In genomic region chr17:27345141-27345904, GRCh38 we compare ENCODE assay signal across 10 cellular contexts. TPM values are rescaled to one million over a fixed set of nuclear protein-coding genes. Genes with fewer than 3 reads are reported as not detected.
DNase-seq lines count a peak whose midpoint lies in the region; ATAC-seq, FAIRE-seq and TF ChIP-seq lines count a peak whose summit lies in the region.
"Had no signal": no experiment of that assay in that cellular context is flagged by ENCODE, and none has a peak within 500 bp of the region (broad histone marks: within the 10 kb centered on the region; RNA-seq: fewer than 3 reads in every experiment).

No MANE protein-coding gene starts in this region.

- POLR2A ChIA-PET in endothelial cell of umbilical vein (lab: Charles Lee) = no interaction called here

- H3K9me3 ChIP-seq in endothelial cell of umbilical vein (replicated peaks; ENCODE audit: control insufficient read depth, insufficient read depth, low read length) (no peaks in the 10 kb centered on the region), mesodermal cell (ENCODE audit: control insufficient read depth, low read length) (no peaks in the 10 kb centered on the region)

- 23 to 26% methylated on average over 9 to 13 of the region's 17 CpGs for WGBS in mesodermal cell (ENCODE audit: insufficient coverage in 2 of 2), 2 experiments

- no peak for FAIRE-seq in endothelial cell of umbilical vein (lab: Jason Lieb, UNC)
- FAIRE-seq: GM18507 had no signal

- no peak for TF ChIP-seq CTCF in 22Rv1 (IDR thresholded peaks at IDR 0.05)
- no peak for TF ChIP-seq CTCF in endothelial cell of umbilical vein (IDR thresholded peaks at IDR 0.05; ENCODE audit: extremely low read depth in 1 of 2, insufficient read depth in 1 of 2, low read depth in 1 of 2, low read length in 2 of 2)

- H3K79me2 ChIP-seq in endothelial cell of umbilical vein (ENCODE audit: control insufficient read depth, insufficient read depth, low read length) = no peaks in the 10 kb centered on the region

- ATAC-seq in HG03571 (IDR thresholded peaks at IDR 0.05; ENCODE audit: unreplicated experiment) = no peak
- no peak for ATAC-seq in GM19351 (IDR thresholded peaks at IDR 0.05; ENCODE audit: unreplicated experiment)

- no peaks in the 10 kb centered on the region for H3K9me1 ChIP-seq in endothelial cell of umbilical vein (replicated peaks; ENCODE audit: control insufficient read depth, extremely low read depth, insufficient read depth, low read length)

- no peaks in the 10 kb centered on the region for H3K27me3 ChIP-seq in endothelial cell of umbilical vein (ENCODE audit: control insufficient read depth in 2 of 2, insufficient read depth in 2 of 2, low read length in 2 of 2)

- dilution Hi-C loops in endothelial cell of umbilical vein (cut with MboI; ENCODE audit: extremely low pct_ligation_motif_present, low sequenced_read_pairs) = no loop called here

- DNase-seq in NCI-H2227 treated with DMSO at 0.1 percent for 48 hours (lab: John Stamatoyannopoulos, UW) = peak; percentile 87
- DNase-seq in endothelial cell of umbilical vein (ENCODE audit: low read depth, low spot score) = no peak
- no peak for DNase-seq in pons (ENCODE audit: low spot score)
- no peak for DNase-seq in AG20443 (ENCODE audit: low spot score)
- DNase-seq: Kasumi-1 had no signal

- H3K27ac ChIP-seq in 22Rv1 (peak overlapping the region; percentile 88), endothelial cell of umbilical vein (ENCODE audit: insufficient read depth, low read depth, low read length) (peak overlapping the region; percentile 55), mesodermal cell (ENCODE audit: low read depth, low read length, severe bottlenecking) (peak overlapping the region; percentile 73)

- CTCF ChIA-PET in endothelial cell of umbilical vein (lab: Charles Lee) = interaction anchor here (1.5 to 3.8 kb wide), 7 partner anchors 12 to 254 kb away, joined by 3 to 20 read pairs (median 5); partner anchors contain the start of gene KSR1

- no peak overlapping the region for H3K4me2 ChIP-seq in endothelial cell of umbilical vein (ENCODE audit: insufficient read depth, low read length)

- H2AFZ ChIP-seq in endothelial cell of umbilical vein (ENCODE audit: low read depth, low read length) = no peak overlapping the region

- H3K36me3 ChIP-seq in endothelial cell of umbilical vein (ENCODE audit: control insufficient read depth in 2 of 2, extremely low read depth in 1 of 2, insufficient read depth in 2 of 2, low read length in 2 of 2) (no peaks in the 10 kb centered on the region), mesodermal cell (ENCODE audit: control insufficient read depth, insufficient read depth, low read length) (no peaks in the 10 kb centered on the region)

- BruUV-seq in endothelial cell of umbilical vein (replicated peaks; lab: Mats Ljungman, UMichigan) = no TSS peak

- no peak overlapping the region for H3K9ac ChIP-seq in endothelial cell of umbilical vein (replicated peaks; ENCODE audit: extremely low read depth, insufficient read depth, low read length)

- H3K4me1 ChIP-seq in endothelial cell of umbilical vein (ENCODE audit: control insufficient read depth, extremely low read depth, insufficient read depth, low read length) = peaks cover 44% of the 10 kb centered on the region
- H3K4me1 ChIP-seq in mesodermal cell (ENCODE audit: control insufficient read depth, insufficient read depth, low read length, poor library complexity, severe bottlenecking) = peaks cover 11% of the 10 kb centered on the region

- no peak overlapping the region for H3K4me3 ChIP-seq in endothelial cell of umbilical vein (replicated peaks in 1 of 3; ENCODE audit: insufficient read depth in 1 of 3, low read depth in 1 of 3, low read length in 3 of 3)
- no peak overlapping the region for H3K4me3 ChIP-seq in mesodermal cell (ENCODE audit: extremely low read depth, insufficient read depth, low read length, poor library complexity, severe bottlenecking)

- intact Hi-C loops in endothelial cell of umbilical vein (cut with micrococcal nuclease) = no loop called here

- no peak for TF ChIP-seq POLR2A in endothelial cell of umbilical vein (IDR thresholded peaks at IDR 0.05; ENCODE audit: low read depth, low read length)

- no peaks in the 10 kb centered on the region for H4K20me1 ChIP-seq in endothelial cell of umbilical vein (replicated peaks; ENCODE audit: control insufficient read depth, extremely low read depth, insufficient read depth, low read length)

TF ChIP-seq in endothelial cell of umbilical vein, 7 proteins besides CTCF, POLR2A, EP300 and RAD21:
- no peak for TF ChIP-seq POLR2AphosphoS5 (IDR thresholded peaks at IDR 0.05; ENCODE audit: insufficient read depth, low read depth, low read length)
- TF ChIP-seq MYC (IDR thresholded peaks at IDR 0.05; ENCODE audit: low read depth, low read length) = no peak
- TF ChIP-seq JUN (IDR thresholded peaks at IDR 0.05; ENCODE audit: borderline replicate concordance, insufficient read depth, insufficient read length, low read depth) = no peak

RNA-seq across cellular contexts. Expression of gene WSB1, which starts 51.4 kb away (rescaled TPM):
- total RNA-seq in endothelial cell of umbilical vein = 334 and 471 TPM in 2 replicates
- polyA plus RNA-seq in endothelial cell of umbilical vein = 736 and 750 TPM in 2 replicates
- 205 and 437 TPM in 2 replicates for polyA plus RNA-seq in endothelial cell of umbilical vein (2011; cell fraction: cytosol; rRNA removed)
- 2,468 and 4,773 TPM in 2 replicates for polyA plus RNA-seq in endothelial cell of umbilical vein (2011; cell fraction: nucleus; rRNA removed)
- polyA plus RNA-seq in endothelial cell of umbilical vein (2012) = 242 and 354 TPM in 2 replicates
- 520 and 546 TPM in 2 replicates for polyA minus RNA-seq in endothelial cell of umbilical vein
- polyA minus RNA-seq in endothelial cell of umbilical vein (2011; cell fraction: cytosol; rRNA and poly(A)+ RNA removed) = 12.8 TPM
- 507 and 650 TPM in 2 replicates for polyA minus RNA-seq in endothelial cell of umbilical vein (2011; cell fraction: nucleus; rRNA and poly(A)+ RNA removed)
- 201 TPM for polyA plus RNA-seq in mesodermal cell (2013, experiment 1 of 2)
- 190 TPM for polyA plus RNA-seq in mesodermal cell (2013, experiment 2 of 2)
